ENCODE assay signal across 22 cellular contexts in the genomic region with DNA sequence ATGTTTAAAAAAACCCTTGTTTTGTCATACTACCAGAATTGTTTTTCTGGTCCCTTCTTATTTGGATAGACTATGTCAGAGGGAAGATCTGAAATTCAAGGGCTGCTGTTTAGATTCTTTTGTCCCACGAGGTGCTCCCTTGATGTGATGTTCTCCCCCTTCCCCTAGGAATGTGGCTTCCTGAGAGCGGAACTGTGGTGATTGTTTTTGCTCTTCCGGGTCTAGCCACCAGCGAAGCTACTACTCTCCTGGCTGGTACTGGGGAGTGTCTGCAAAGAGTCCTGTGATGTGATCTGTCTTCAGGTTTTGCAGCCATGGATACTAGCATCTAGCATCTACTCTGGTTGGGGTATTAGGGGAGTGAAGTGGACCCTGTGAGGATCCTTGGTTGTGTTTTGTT.
"Had no signal": no experiment of that assay in that cellular context is flagged by ENCODE, and none has a peak within 500 bp of the region (broad histone marks: within the 10 kb centered on the region; RNA-seq: fewer than 3 reads in every experiment).

No MANE protein-coding gene starts in this region.

- H3K9ac ChIP-seq: SK-N-SH had no signal

- H3K4me3 ChIP-seq: MG63 had no signal

- DNase-seq: IMR-90, Karpas-422, KG1, MG63, NCI-H1092, NCI-H1105 treated with DMSO at 0.1 percent for 48 hours, NCI-H1417 treated with DMSO at 0.1 percent for 48 hours, NCI-H146, NCI-H1694 treated with DMSO at 0.1 percent for 48 hours, NCI-H2029, NCI-H2081 treated with DMSO at 0.1 percent for 48 hours, NCI-H2227 treated with DMSO at 0.1 percent for 48 hours, NCI-H524 treated with DMSO at 0.1 percent for 48 hours, NCI-H69, NCI-H774, PC-3, SHP77, SK-N-SH, SW 1271, T-cell had no signal

- H3K36me3 ChIP-seq: MG63 had no signal

- H3K9me3 ChIP-seq: MG63, SK-N-SH had no signal

- FAIRE-seq: HepG2 had no signal

- H3K27ac ChIP-seq: RWPE1 had no signal

- H3K27me3 ChIP-seq: MG63 had no signal

- H3K4me2 ChIP-seq: SK-N-SH had no signal
